Comparison of ENCODE assay signal across 28 cellular contexts in the genomic region with DNA sequence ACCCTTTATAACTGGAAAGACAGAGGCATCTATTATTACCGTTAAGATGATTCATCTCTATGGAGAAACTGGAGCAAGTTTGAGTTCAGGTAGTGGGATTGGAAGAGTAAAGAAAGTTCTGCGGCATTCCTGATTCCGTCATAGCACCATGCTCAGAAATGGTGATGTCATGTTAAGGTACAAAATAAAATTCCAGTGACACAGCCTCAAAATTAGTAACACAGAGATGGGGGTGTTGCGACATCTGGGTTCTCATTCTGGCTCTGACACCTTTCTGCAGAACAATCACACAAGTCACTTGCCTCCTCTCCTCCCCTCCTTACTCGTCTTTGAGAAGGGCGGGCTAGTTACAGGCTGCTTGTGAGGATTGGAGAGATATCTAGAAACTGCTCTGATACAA.
DNase-seq lines count a peak whose midpoint lies in the region; ATAC-seq, FAIRE-seq and TF ChIP-seq lines count a peak whose summit lies in the region.
"Had no signal": no experiment of that assay in that cellular context is flagged by ENCODE, and none has a peak within 500 bp of the region (broad histone marks: within the 10 kb centered on the region; RNA-seq: fewer than 3 reads in every experiment).

No MANE protein-coding gene starts in this region.

- no TSS peak for BruUV-seq in HepG2 (replicated peaks; lab: Mats Ljungman, UMichigan)
- BruUV-seq in IMR-90 (replicated peaks; lab: Mats Ljungman, UMichigan), result no TSS peak

- no peak overlapping the region for H4K5ac ChIP-seq in IMR-90 (ENCODE audit: low read depth, low read length)

- DNase-seq in HepG2 (ENCODE audit: low spot score) (no peak), right lobe of liver (no peak), IMR-90 (no peak), epithelial cell of esophagus (ENCODE audit: low read depth) (peak; percentile 1), putamen (ENCODE audit: low spot score) (peak; percentile 50), NCI-H2107 (lab: John Stamatoyannopoulos, UW) (no peak), upper lobe of right lung (no peak)
- DNase-seq in activated CD4-positive, alpha-beta T cell treated with anti-CD3 and anti-CD28 coated beads, Interleukin-2, amount 50 U/mL, for 1 hour, result no peak
- DNase-seq: 8988T; ACHN; BE2C; C1 segment of cervical spinal cord; CD4-positive, alpha-beta memory T cell; CD4-positive, CD25-positive, alpha-beta regulatory T cell; CD8-positive, alpha-beta memory T cell; COR-L47; DMS 273 treated with DMSO at 0.1 percent for 48 hours; DMS153; DMS53; DMS79; DND-41; EL; GDM1 had no signal

- no peak overlapping the region for H2BK15ac ChIP-seq in IMR-90 (ENCODE audit: low read depth, low read length)

- no peak for TF ChIP-seq RAD21 in HepG2 (CRISPR knock-in tag; IDR thresholded peaks at IDR 0.05)
- TF ChIP-seq RAD21 in IMR-90 (IDR thresholded peaks at IDR 0.05; ENCODE audit: low read length), result no peak

- in situ Hi-C loops in HepG2 (cut with HindIII; ENCODE audit: extremely low pct_ligation_motif_present, low pct_unique_long_range_greater_than_20kb), result no loop called here
- in situ Hi-C loops in IMR-90 (cut with MboI; ENCODE audit: low sequenced_read_pairs), result no loop called here

- H3K27me3 ChIP-seq in HepG2 (ENCODE audit: control insufficient read depth in 1 of 2, insufficient read depth in 2 of 2, low read length in 2 of 2), result no peaks in the 10 kb centered on the region
- no peaks in the 10 kb centered on the region for H3K27me3 ChIP-seq in right lobe of liver
- no peaks in the 10 kb centered on the region for H3K27me3 ChIP-seq in IMR-90 (ENCODE audit: control insufficient read depth, insufficient read depth, low read length)
- H3K27me3 ChIP-seq in upper lobe of right lung, result no peaks in the 10 kb centered on the region
- H3K27me3 ChIP-seq: BE2C, BLaER1 had no signal

- H2BK120ac ChIP-seq in IMR-90 (ENCODE audit: low read depth, low read length), result no peak overlapping the region

- no peak overlapping the region for H3K4ac ChIP-seq in IMR-90 (ENCODE audit: low read depth, low read length)

- H2AFZ ChIP-seq in HepG2 (ENCODE audit: low read length) (no peak overlapping the region), IMR-90 (replicated peaks; ENCODE audit: low read length, poor library complexity) (no peak overlapping the region)

- dilution Hi-C loops in IMR-90 (cut with HindIII; ENCODE audit: low sequenced_read_pairs, unreplicated experiment), result no loop called here

- H3K9ac ChIP-seq in HepG2 (ENCODE audit: insufficient read depth, low read depth, low read length) (no peak overlapping the region), IMR-90 (ENCODE audit: low read depth, low read length) (no peak overlapping the region)
- H3K9ac ChIP-seq: BLaER1 had no signal

- H3K14ac ChIP-seq in IMR-90 (replicated peaks; ENCODE audit: low read depth, low read length), result no peak overlapping the region

- H3K4me2 ChIP-seq in HepG2 (ENCODE audit: low read depth, low read length) (no peak overlapping the region), IMR-90 (ENCODE audit: low read depth, low read length) (no peak overlapping the region)

- H3K4me3 ChIP-seq in HepG2 (replicated peaks in 1 of 3; ENCODE audit: insufficient read depth in 1 of 3, low read depth in 2 of 3, low read length in 3 of 3), result no peak overlapping the region
- no peak overlapping the region for H3K4me3 ChIP-seq in right lobe of liver
- no peak overlapping the region for H3K4me3 ChIP-seq in IMR-90 (ENCODE audit: insufficient read depth, low read depth, low read length)
- no peak overlapping the region for H3K4me3 ChIP-seq in epithelial cell of esophagus (ENCODE audit: low read length)
- no peak overlapping the region for H3K4me3 ChIP-seq in upper lobe of right lung
- H3K4me3 ChIP-seq: BLaER1, GM12878 had no signal

- TF ChIP-seq POLR2A in HepG2 (IDR thresholded peaks at IDR 0.05; ENCODE audit: insufficient read depth in 1 of 2, low read depth in 2 of 2, low read length in 2 of 2) (no peak), right lobe of liver (IDR thresholded peaks at IDR 0.05) (no peak), IMR-90 (IDR thresholded peaks at IDR 0.05; ENCODE audit: low read depth, low read length) (no peak)

- TF ChIP-seq EP300 in HepG2 (IDR thresholded peaks at IDR 0.05; ENCODE audit: low read depth in 2 of 2, low read length in 2 of 2) (no peak), HepG2 (CRISPR knock-in tag; IDR thresholded peaks at IDR 0.05; ENCODE audit: borderline replicate concordance) (no peak)

- TF ChIP-seq CTCF in HepG2 (CRISPR knock-in tag; IDR thresholded peaks at IDR 0.05) (no peak), right lobe of liver (IDR thresholded peaks at IDR 0.05) (no peak), IMR-90 (conservative IDR thresholded peaks at IDR 0.05; ENCODE audit: low read depth, low read length) (no peak), epithelial cell of esophagus (IDR thresholded peaks at IDR 0.05; ENCODE audit: insufficient read depth, low read depth, low read length, missing control alignments) (no peak), upper lobe of right lung (IDR thresholded peaks at IDR 0.05) (no peak)

- no peak overlapping the region for H4K91ac ChIP-seq in IMR-90 (ENCODE audit: insufficient read depth, low read depth, low read length)

- H3K56ac ChIP-seq in IMR-90 (ENCODE audit: extremely low read depth, insufficient read depth, low read length), result no peak overlapping the region

- WGBS in HepG2 (ENCODE audit: low lambda C conversion rate), result 45% methylated on average over 6 of the region's 6 CpGs
- 93% methylated on average over 4 of the region's 6 CpGs for WGBS in right lobe of liver (ENCODE audit: insufficient coverage, low coverage, low lambda C conversion rate, missing lambda C conversion rate)
- whole genome bisulfite sequencing in IMR-90 (ENCODE audit: extremely low coverage in 2 of 2, insufficient read length in 1 of 2), 2 experiments, result no CpG with 5 or more reads among the region's 6 CpGs

- no peak overlapping the region for H2AK5ac ChIP-seq in IMR-90 (ENCODE audit: low read depth, low read length)

- H3K79me1 ChIP-seq in IMR-90 (ENCODE audit: low read depth in 1 of 2, low read length in 2 of 2), result no peaks in the 10 kb centered on the region

- H4K20me1 ChIP-seq in HepG2 (ENCODE audit: insufficient read depth, low read length), result no peaks in the 10 kb centered on the region
- no peaks in the 10 kb centered on the region for H4K20me1 ChIP-seq in IMR-90 (ENCODE audit: insufficient read depth, low read length)
- H4K20me1 ChIP-seq: BLaER1 had no signal

- peaks cover 50% of the 10 kb centered on the region for H3K4me1 ChIP-seq in HepG2 (ENCODE audit: insufficient read depth, low read length)
- H3K4me1 ChIP-seq in right lobe of liver, result no peaks in the 10 kb centered on the region
- no peaks in the 10 kb centered on the region for H3K4me1 ChIP-seq in IMR-90 (ENCODE audit: control insufficient read depth, insufficient read depth, low read length)
- H3K4me1 ChIP-seq in upper lobe of right lung, result peaks cover 5% of the 10 kb centered on the region
- H3K4me1 ChIP-seq: BE2C had no signal

- no peaks in the 10 kb centered on the region for H3K9me3 ChIP-seq in HepG2 (ENCODE audit: low read length)
- no peaks in the 10 kb centered on the region for H3K9me3 ChIP-seq in right lobe of liver
- H3K9me3 ChIP-seq in IMR-90 (ENCODE audit: control insufficient read depth, insufficient read depth, low read length), result no peaks in the 10 kb centered on the region
- H3K9me3 ChIP-seq in upper lobe of right lung, result no peaks in the 10 kb centered on the region
- H3K9me3 ChIP-seq: BE2C, BLaER1 had no signal

- H2BK20ac ChIP-seq in IMR-90 (ENCODE audit: low read depth, low read length), result no peak overlapping the region

- no peaks in the 10 kb centered on the region for H3K36me3 ChIP-seq in HepG2 (replicated peaks in 1 of 2; ENCODE audit: control insufficient read depth in 1 of 2, insufficient read depth in 2 of 2, low read length in 2 of 2)
- no peaks in the 10 kb centered on the region for H3K36me3 ChIP-seq in right lobe of liver
- no peaks in the 10 kb centered on the region for H3K36me3 ChIP-seq in IMR-90 (ENCODE audit: control insufficient read depth, insufficient read depth, low read length)
- no peaks in the 10 kb centered on the region for H3K36me3 ChIP-seq in upper lobe of right lung
- H3K36me3 ChIP-seq: BE2C, BLaER1 had no signal

- POLR2A ChIA-PET in HepG2 (lab: Yijun Ruan, JAX) (no interaction called here), IMR-90 (lab: Charles Lee; ENCODE audit: unreplicated experiment) (no interaction called here)

- H2AK9ac ChIP-seq in IMR-90 (replicated peaks; ENCODE audit: low read depth, low read length, poor library complexity), result no peak overlapping the region

- CTCF ChIA-PET in HepG2 (lab: Yijun Ruan, JAX; ENCODE audit: low intra/inter-chr PET ratio, low total read pairs) (no interaction called here), IMR-90 (lab: Yijun Ruan, JAX) (no interaction called here)

- no peaks in the 10 kb centered on the region for H3K79me2 ChIP-seq in HepG2 (ENCODE audit: insufficient read depth, low read length)

- no peak for ATAC-seq in HepG2
- ATAC-seq in right lobe of liver, result no peak
- ATAC-seq in IMR-90 (ENCODE audit: low read depth), result no peak
- ATAC-seq in upper lobe of right lung, result no peak
- ATAC-seq: GM12878 had no signal

- no peaks in the 10 kb centered on the region for H3K9me1 ChIP-seq in IMR-90 (ENCODE audit: insufficient read depth, low read length)

- H3K27ac ChIP-seq in HepG2 (ENCODE audit: extremely low read length, insufficient read depth, low read length), result no peak overlapping the region
- H3K27ac ChIP-seq in right lobe of liver, result no peak overlapping the region
- H3K27ac ChIP-seq in IMR-90 (ENCODE audit: insufficient read depth, low read length), result no peak overlapping the region
- no peak overlapping the region for H3K27ac ChIP-seq in upper lobe of right lung
- H3K27ac ChIP-seq: BLaER1 had no signal

- no peak overlapping the region for H4K8ac ChIP-seq in IMR-90 (ENCODE audit: low read depth in 2 of 2, low read length in 2 of 2)

- intact Hi-C loops in HepG2 (cut with micrococcal nuclease; ENCODE audit: unreplicated experiment) (no loop called here), right lobe of liver (cut with DNase I) (no loop called here), IMR-90 (cut with micrococcal nuclease) (no loop called here), upper lobe of right lung (cut with DNase I) (no loop called here)

- no peak overlapping the region for H3K18ac ChIP-seq in IMR-90 (ENCODE audit: low read depth, low read length)

- FAIRE-seq in HepG2 (lab: Jason Lieb, UNC), result no peak
- FAIRE-seq: A204.1, GM12878, GM12892, GM18507 had no signal

- H3K23ac ChIP-seq in IMR-90 (ENCODE audit: low read depth, low read length), result no peak overlapping the region

- no peak overlapping the region for H2BK5ac ChIP-seq in IMR-90 (ENCODE audit: low read depth, low read length, poor library complexity, severe bottlenecking)

TF ChIP-seq in HepG2, 621 proteins besides CTCF, POLR2A, EP300 and RAD21 (continues in another document):
- TF ChIP-seq TCF7 (IDR thresholded peaks at IDR 0.05; ENCODE audit: low read depth), result no peak
- peak; percentile 80 for TF ChIP-seq CEBPB (IDR thresholded peaks at IDR 0.05; ENCODE audit: borderline replicate concordance, low read depth, low read length)

TF ChIP-seq in IMR-90, 13 proteins besides CTCF, POLR2A, EP300 and RAD21:
- no peak for TF ChIP-seq BHLHE40 (IDR thresholded peaks at IDR 0.05; ENCODE audit: low read depth, low read length)
- peak; percentile 56 for TF ChIP-seq CEBPB (IDR thresholded peaks at IDR 0.05; ENCODE audit: low read depth, low read length)
TF ChIP-seq in IMR-90: peak in this region for 1.

Comparison
In these comparisons a context has a peak if more than half of its experiments do, and no peak if none do; other contexts are left out.
1. DNase-seq: peak in epithelial cell of esophagus (single experiment) and putamen (single experiment); none in HepG2 (single experiment), right lobe of liver (0 of 3), IMR-90 (single experiment), activated CD4-positive, alpha-beta T cell treated with anti-CD3 and anti-CD28 coated beads, Interleukin-2, amount 50 U/mL, for 1 hour (single experiment), NCI-H2107 (single experiment) and upper lobe of right lung (single experiment).